In genomic region chr3:159879598-159879997, GRCh38 we compare ENCODE assay signal across 21 cellular contexts. TPM values are rescaled to one million over a fixed set of nuclear protein-coding genes. Genes with fewer than 3 reads are reported as not detected.
A peak's percentile ranks its signal among the peaks of the same experiment; 100 is the strongest.
DNase-seq lines count a peak whose midpoint lies in the region; ATAC-seq and TF ChIP-seq lines count a peak whose summit lies in the region.
"Had no signal": no experiment of that assay in that cellular context is flagged by ENCODE, and none has a peak within 500 bp of the region (broad histone marks: within the 10 kb centered on the region; RNA-seq: fewer than 3 reads in every experiment).

No MANE protein-coding gene starts in this region.

- H3K4me1 ChIP-seq in BE2C (peaks cover 68% of the 10 kb centered on the region), fibroblast of lung (ENCODE audit: control insufficient read depth, extremely low read depth, insufficient read depth, low read length) (peaks cover 20% of the 10 kb centered on the region), sigmoid colon (peaks cover 0 to 66% (median 55%) of the 10 kb centered on the region in 4 donors), Caco-2 (no peaks in the 10 kb centered on the region)
- H3K4me1 ChIP-seq: body of pancreas, prostate gland had no signal

- H3K4me1 Mint-ChIP-seq in Caco-2 (ENCODE audit: low read depth, unreplicated experiment): no peaks in the 10 kb centered on the region

- POLR2A ChIA-PET in Caco-2 (lab: Charles Lee): no interaction called here

- peaks cover 25% of the 10 kb centered on the region for H3K79me2 ChIP-seq in fibroblast of lung (ENCODE audit: control insufficient read depth, insufficient read depth, low read length)

- H3K9me3 Mint-ChIP-seq in Caco-2 (ENCODE audit: unreplicated experiment): no peaks in the 10 kb centered on the region
- H3K9me3 Mint-ChIP-seq: effector memory CD8-positive, alpha-beta T cell; neural progenitor cell; T-helper 1 cell treated with Interleukin-12 subunit alpha and Interleukin-12 subunit beta and Interleukin-4 antibody, amounts not matched to agents 30 μg/mL and 1 μg/mL, for 36 hours had no signal

- no peaks in the 10 kb centered on the region for H3K27me3 Mint-ChIP-seq in Caco-2 (ENCODE audit: insufficient read depth, unreplicated experiment)

- H3K27me3 ChIP-seq in BE2C: no peaks in the 10 kb centered on the region
- H3K27me3 ChIP-seq in fibroblast of lung (ENCODE audit: control insufficient read depth, insufficient read depth, low read length): no peaks in the 10 kb centered on the region
- H3K27me3 ChIP-seq in sigmoid colon: no peaks in the 10 kb centered on the region
- H3K27me3 ChIP-seq in Caco-2 (replicated peaks; ENCODE audit: control insufficient read depth, insufficient read depth, low read length): no peaks in the 10 kb centered on the region
- H3K27me3 ChIP-seq: body of pancreas, neural progenitor cell had no signal

- no peak for DNase-seq in BE2C
- DNase-seq in NCI-H69 (lab: John Stamatoyannopoulos, UW): peak; percentile 55
- DNase-seq in fibroblast of lung (ENCODE audit: low read depth in 2 of 2): no peak
- no peak for DNase-seq in sigmoid colon
- DNase-seq in ureter (ENCODE audit: low spot score): no peak
- no peak for DNase-seq in Caco-2
- DNase-seq: activated CD4-positive, alpha-beta T cell treated with anti-CD3 and anti-CD28 coated beads for 1 hour; activated CD8-positive, alpha-beta T cell treated with anti-CD3 and anti-CD28 coated beads, Interleukin-2, amount 10 ng/mL, durations not matched to agents 7 days and 5 days; body of pancreas; effector memory CD8-positive, alpha-beta T cell; HCEC 1CT; NCI-H2081; NCI-H226; NCI-H774; PC-3 had no signal

- peak overlapping the region; percentile 48 for H3K4me2 ChIP-seq in fibroblast of lung (ENCODE audit: extremely low read depth, insufficient read depth, low read length)
- H3K4me2 ChIP-seq: neural progenitor cell had no signal

- no TSS peak for BruUV-seq in Caco-2 (replicated peaks; lab: Mats Ljungman, UMichigan)

- H4K20me1 ChIP-seq in fibroblast of lung (ENCODE audit: control insufficient read depth, extremely low read depth, insufficient read depth, low read length): no peaks in the 10 kb centered on the region

- no peak for ATAC-seq in GM19324 (IDR thresholded peaks at IDR 0.05; ENCODE audit: low FRiP score, unreplicated experiment)
- ATAC-seq: activated CD8-positive, alpha-beta T cell treated with anti-CD3 and anti-CD28 coated beads, Interleukin-2, amount 10 ng/mL, durations not matched to agents 7 days and 5 days; body of pancreas; effector memory CD8-positive, alpha-beta T cell; esophagus mucosa; PC-3 had no signal

- no peak overlapping the region for H2AFZ ChIP-seq in fibroblast of lung (ENCODE audit: low read length)
- H2AFZ ChIP-seq: neural progenitor cell had no signal

- CTCF ChIA-PET in Caco-2 (lab: Charles Lee): no interaction called here

- peak overlapping the region; percentile 36 for H3K4me3 ChIP-seq in BE2C (ENCODE audit: low read depth, low read length)
- no peak overlapping the region for H3K4me3 ChIP-seq in fibroblast of lung (replicated peaks in 1 of 4; ENCODE audit: control extremely low read depth in 1 of 4, insufficient read depth in 1 of 4, low read depth in 3 of 4, low read length in 4 of 4)
- no peak overlapping the region for H3K4me3 ChIP-seq in sigmoid colon
- H3K4me3 ChIP-seq in Caco-2 (ENCODE audit: low read depth, low read length): no peak overlapping the region
- H3K4me3 ChIP-seq: body of pancreas, neural progenitor cell, prostate gland had no signal

- H3K36me3 ChIP-seq in BE2C: peaks cover 33% of the 10 kb centered on the region
- no peaks in the 10 kb centered on the region for H3K36me3 ChIP-seq in fibroblast of lung (ENCODE audit: control insufficient read depth, insufficient read depth, low read length)
- no peaks in the 10 kb centered on the region for H3K36me3 ChIP-seq in sigmoid colon
- no peaks in the 10 kb centered on the region for H3K36me3 ChIP-seq in Caco-2 (ENCODE audit: control insufficient read depth, insufficient read depth, low read length)
- H3K36me3 ChIP-seq: neural progenitor cell, prostate gland had no signal

- intact Hi-C loops in sigmoid colon (cut with DNase I) (no loop called here), Caco-2 (cut with micrococcal nuclease; ENCODE audit: unreplicated experiment) (no loop called here)

- no peaks in the 10 kb centered on the region for H3K36me3 Mint-ChIP-seq in Caco-2 (ENCODE audit: insufficient read depth, unreplicated experiment)

- no peaks in the 10 kb centered on the region for H3K9me3 ChIP-seq in BE2C
- no peaks in the 10 kb centered on the region for H3K9me3 ChIP-seq in fibroblast of lung (ENCODE audit: control insufficient read depth, insufficient read depth, low read depth, low read length)
- H3K9me3 ChIP-seq in sigmoid colon: no peaks in the 10 kb centered on the region
- H3K9me3 ChIP-seq in Caco-2: no peaks in the 10 kb centered on the region
- H3K9me3 ChIP-seq: body of pancreas, prostate gland had no signal

- H3K9ac ChIP-seq in fibroblast of lung (ENCODE audit: insufficient read depth, low read length): no peak overlapping the region
- H3K9ac ChIP-seq: neural progenitor cell had no signal

- no peak for TF ChIP-seq EP300 in sigmoid colon (IDR thresholded peaks at IDR 0.05)

- TF ChIP-seq CTCF in BE2C (IDR thresholded peaks at IDR 0.05; ENCODE audit: low read depth, low read length) (peak; percentile 8; the same call in 1 of the 2 replicates), fibroblast of lung (conservative IDR thresholded peaks at IDR 0.05 in 1 of 2, IDR thresholded peaks at IDR 0.05 in 1 of 2; ENCODE audit: low read depth in 1 of 2, low read length in 2 of 2) (no peak), sigmoid colon (IDR thresholded peaks at IDR 0.05) (no peak), Caco-2 (IDR thresholded peaks at IDR 0.05; ENCODE audit: insufficient read depth in 1 of 2, low read depth in 1 of 2, low read length in 1 of 2, severe bottlenecking in 1 of 2, unreplicated experiment in 1 of 2) (no peak)

- H3K4me3 Mint-ChIP-seq in Caco-2 (ENCODE audit: unreplicated experiment): no peak overlapping the region
- H3K4me3 Mint-ChIP-seq: activated CD8-positive, alpha-beta T cell treated with anti-CD3 and anti-CD28 coated beads, Interleukin-2, amount 10 ng/mL, durations not matched to agents 7 days and 5 days; effector memory CD8-positive, alpha-beta T cell; neural progenitor cell; T-helper 1 cell treated with Interleukin-12 subunit alpha and Interleukin-12 subunit beta and Interleukin-4 antibody, amounts not matched to agents 30 μg/mL and 1 μg/mL, for 36 hours had no signal

- no peak overlapping the region for H3K27ac Mint-ChIP-seq in Caco-2 (ENCODE audit: unreplicated experiment)
- H3K27ac Mint-ChIP-seq: activated CD8-positive, alpha-beta T cell treated with anti-CD3 and anti-CD28 coated beads, Interleukin-2, amount 10 ng/mL, durations not matched to agents 7 days and 5 days; effector memory CD8-positive, alpha-beta T cell; neural progenitor cell; T-helper 1 cell treated with Interleukin-12 subunit alpha and Interleukin-12 subunit beta and Interleukin-4 antibody, amounts not matched to agents 30 μg/mL and 1 μg/mL, for 36 hours had no signal

- 74 to 77% methylated on average over 6 of the region's 6 CpGs for WGBS in sigmoid colon, 2 donors

- H3K27ac ChIP-seq in fibroblast of lung (ENCODE audit: insufficient read depth, low read length) (no peak overlapping the region), sigmoid colon (peak overlapping the region in 3 of 4 donors; percentile 3 to 67 (median 55))
- H3K27ac ChIP-seq: body of pancreas, C4-2B, neural progenitor cell had no signal

- TF ChIP-seq POLR2A in sigmoid colon (IDR thresholded peaks at IDR 0.05): no peak

RNA-seq across cellular contexts. Expression of gene SCHIP1, which starts 39.9 kb away (rescaled TPM):
- 317 TPM for polyA plus RNA-seq in BE2C (2012; ENCODE audit: insufficient read depth, insufficient read length, low read depth)
- 6.9 and 8.8 TPM in 2 replicates for total RNA-seq in fibroblast of lung
- 2.3 and 4.1 TPM in 2 replicates for polyA plus RNA-seq in fibroblast of lung
- 1.5 and 5.7 TPM in 2 replicates for polyA plus RNA-seq in fibroblast of lung (2012)
- 0.11 and 0.43 TPM in 2 replicates for polyA minus RNA-seq in fibroblast of lung (ENCODE audit: low replicate concordance)
- total RNA-seq in sigmoid colon: 10 to 100 TPM; 19.9 to 44.1 (median 31.3) TPM
- polyA plus RNA-seq in sigmoid colon: 1 to 10 TPM in 2 of 3 donors, not detected in 1; 1.8 to 4.1 TPM
- total RNA-seq in ureter: 5.8 TPM
- 3.0 and 3.4 TPM in 2 replicates for total RNA-seq in Caco-2 (2022)
- total RNA-seq: activated CD8-positive, alpha-beta T cell treated with anti-CD3 and anti-CD28 coated beads, Interleukin-2, amount 10 ng/mL, durations not matched to agents 7 days and 5 days had no signal
